In the genomic region with DNA sequence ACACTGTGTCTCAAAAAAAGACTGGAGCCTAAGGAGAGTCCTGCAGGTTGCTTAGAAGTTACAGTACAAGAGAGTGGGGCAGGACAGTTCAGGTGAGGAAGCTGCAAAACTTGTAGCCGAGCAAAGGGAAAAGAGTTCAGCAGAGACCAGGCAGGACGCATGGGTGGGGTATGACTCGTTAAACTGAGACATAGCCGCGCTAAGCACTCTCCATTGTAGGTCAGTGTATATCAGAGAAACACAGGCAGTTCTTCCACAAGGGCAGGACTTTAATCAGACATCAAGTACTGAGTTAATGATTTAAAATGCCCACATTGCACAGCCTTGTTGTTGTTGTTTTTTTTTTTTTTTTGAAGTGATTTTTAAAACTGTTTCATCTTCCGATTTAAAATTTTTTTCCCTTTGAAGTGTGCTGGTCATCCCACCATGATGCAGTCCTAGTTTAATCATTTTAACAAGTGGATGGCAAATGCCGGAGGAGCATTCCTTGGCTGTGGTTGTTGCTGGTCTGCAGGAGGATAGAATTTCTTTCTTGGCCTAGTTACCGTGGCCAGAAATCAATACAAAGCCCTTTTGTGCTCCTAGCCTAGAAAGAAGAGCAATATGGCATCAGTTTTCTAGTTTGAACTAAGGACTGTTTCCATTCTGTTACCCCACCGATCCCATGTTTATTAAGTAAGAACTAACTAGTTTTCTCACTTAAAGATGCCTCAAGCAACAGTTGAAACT, we compare ENCODE assay signal across 24 cellular contexts. TPM values are rescaled to one million over a fixed set of nuclear protein-coding genes. Genes with fewer than 3 reads are reported as not detected.
DNase-seq lines count a peak whose midpoint lies in the region; ATAC-seq and TF ChIP-seq lines count a peak whose summit lies in the region.
"Had no signal": no experiment of that assay in that cellular context is flagged by ENCODE, and none has a peak within 500 bp of the region (broad histone marks: within the 10 kb centered on the region; RNA-seq: fewer than 3 reads in every experiment).

No MANE protein-coding gene starts in this region.

- H3K4me3 Mint-ChIP-seq in naive thymus-derived CD8-positive, alpha-beta T cell, result no peak overlapping the region

- peak overlapping the region in 2 of 10 donors; percentile 41 to 43 for H3K27ac Mint-ChIP-seq in naive thymus-derived CD8-positive, alpha-beta T cell

- H3K36me3 Mint-ChIP-seq in naive thymus-derived CD8-positive, alpha-beta T cell, result peaks cover 0 to 90% (median 27%) of the 10 kb centered on the region in 3 donors

- H3K4me1 Mint-ChIP-seq in naive thymus-derived CD8-positive, alpha-beta T cell, result peaks cover 0 to 12% (median 6%) of the 10 kb centered on the region in 4 donors

- POLR2A ChIA-PET in naive thymus-derived CD8-positive, alpha-beta T cell (lab: Charles Lee), result no interaction called here
- POLR2A ChIA-PET in HEK293T (lab: Yijun Ruan, JAX), result no interaction called here

- no peaks in the 10 kb centered on the region for H3K9me3 Mint-ChIP-seq in naive thymus-derived CD8-positive, alpha-beta T cell

- no peaks in the 10 kb centered on the region for H3K27me3 Mint-ChIP-seq in naive thymus-derived CD8-positive, alpha-beta T cell

- DNase-seq in Ammon's horn (ENCODE audit: low spot score) (peak; percentile 50), SW480 (ENCODE audit: low spot score) (peak; percentile 9), fibroblast of gingiva (ENCODE audit: low read depth) (peak; percentile 42), midbrain (lab: John Stamatoyannopoulos, UW) (peak; percentile 59), NCI-H345 treated with DMSO at 0.1 percent for 48 hours (lab: John Stamatoyannopoulos, UW; ENCODE audit: unreplicated experiment) (no peak), HEK293T (ENCODE audit: extremely low spot score) (no peak)
- DNase-seq in naive thymus-derived CD8-positive, alpha-beta T cell, result no peak
- DNase-seq: activated CD4-positive, alpha-beta T cell treated with anti-CD3 and anti-CD28 coated beads, Interleukin-2, amount 50 U/mL, for 4 hours; activated gamma-delta T cell; activated T-cell treated with anti-CD3 and anti-CD28 coated beads for 4 hours; colonic mucosa; esophagus squamous epithelium; HCEC 1CT; Kasumi-1; kidney; MV-4-11; NCI-H1694; NCI-H2171; NCI-H748 treated with DMSO at 0.1 percent for 48 hours; stimulated activated CD4-positive, alpha-beta T cell treated with anti-CD3 and anti-CD28 coated beads, Interleukin-4, amount 100 ng/mL, for 1 hour; stimulated activated naive CD4-positive, alpha-beta T cell; thyroid gland had no signal

- ATAC-seq in naive thymus-derived CD8-positive, alpha-beta T cell, result no peak
- no peak for ATAC-seq in GM19351 (IDR thresholded peaks at IDR 0.05; ENCODE audit: unreplicated experiment)
- ATAC-seq: SK-N-SH treated with all-trans-retinoic acid at 6 μM for 48 hours had no signal

- CTCF ChIA-PET in HEK293T (lab: Yijun Ruan, JAX), result interaction anchor here (0.7 kb wide), 1 partner anchor 22 kb away, joined by 4 read pairs; no protein-coding TSS in a partner anchor

TF ChIP-seq in HEK293T, 16 proteins besides CTCF, POLR2A, EP300 and RAD21:
- TF ChIP-seq BHLHE40 (IDR thresholded peaks at IDR 0.05; ENCODE audit: borderline replicate concordance), result no peak
- TF ChIP-seq NFRKB (IDR thresholded peaks at IDR 0.05), result no peak
- TF ChIP-seq CTBP1 (IDR thresholded peaks at IDR 0.05; ENCODE audit: borderline replicate concordance), result no peak
- TF ChIP-seq LEF1 (IDR thresholded peaks at IDR 0.05; ENCODE audit: borderline replicate concordance), result no peak
- no peak for TF ChIP-seq FOXM1 (IDR thresholded peaks at IDR 0.05; ENCODE audit: borderline replicate concordance)
- TF ChIP-seq, protein P1, sequence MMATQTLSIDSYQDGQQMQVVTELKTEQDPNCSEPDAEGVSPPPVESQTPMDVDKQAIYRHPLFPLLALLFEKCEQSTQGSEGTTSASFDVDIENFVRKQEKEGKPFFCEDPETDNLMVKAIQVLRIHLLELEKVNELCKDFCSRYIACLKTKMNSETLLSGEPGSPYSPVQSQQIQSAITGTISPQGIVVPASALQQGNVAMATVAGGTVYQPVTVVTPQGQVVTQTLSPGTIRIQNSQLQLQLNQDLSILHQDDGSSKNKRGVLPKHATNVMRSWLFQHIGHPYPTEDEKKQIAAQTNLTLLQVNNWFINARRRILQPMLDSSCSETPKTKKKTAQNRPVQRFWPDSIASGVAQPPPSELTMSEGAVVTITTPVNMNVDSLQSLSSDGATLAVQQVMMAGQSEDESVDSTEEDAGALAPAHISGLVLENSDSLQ (IDR thresholded peaks at IDR 0.05), result no peak
- TF ChIP-seq HDGF (IDR thresholded peaks at IDR 0.05; ENCODE audit: borderline replicate concordance), result no peak
- TF ChIP-seq SP1 (IDR thresholded peaks at IDR 0.05), result no peak
- no peak for TF ChIP-seq FOXA1 (IDR thresholded peaks at IDR 0.05)
- TF ChIP-seq TARDBP (IDR thresholded peaks at IDR 0.05), result no peak
- no peak for TF ChIP-seq L3MBTL2 (conservative IDR thresholded peaks at IDR 0.05)
- no peak for TF ChIP-seq FOXK2 (IDR thresholded peaks at IDR 0.05)
- no peak for TF ChIP-seq ELF4 (IDR thresholded peaks at IDR 0.05)
- no peak for TF ChIP-seq SUZ12 (IDR thresholded peaks at IDR 0.05)
- no peak for TF ChIP-seq ZNF384 (IDR thresholded peaks at IDR 0.05)
- no peak for TF ChIP-seq ARNT (IDR thresholded peaks at IDR 0.05)

RNA-seq across cellular contexts. Expression of a gene that starts 10.3 kb away (rescaled TPM):
- 10 to 100 TPM; 29.2 to 30.3 TPM for total RNA-seq in naive thymus-derived CD8-positive, alpha-beta T cell
- 10 to 100 TPM; 37.3 to 44.7 (median 42.0) TPM for polyA plus RNA-seq in naive thymus-derived CD8-positive, alpha-beta T cell

RNA-seq across cellular contexts. Expression of a gene that starts 27.2 kb away (rescaled TPM):
- 10 to 100 TPM; 72.8 to 73.4 TPM for total RNA-seq in naive thymus-derived CD8-positive, alpha-beta T cell
- polyA plus RNA-seq in naive thymus-derived CD8-positive, alpha-beta T cell, result 10 to 100 TPM; 39.1 to 48.7 (median 42.1) TPM

Comparison
In these comparisons a context has a peak if more than half of its experiments do, and no peak if none do; other contexts are left out.
1. DNase-seq: peak in Ammon's horn (single experiment), SW480 (single experiment), fibroblast of gingiva (single experiment) and midbrain (single experiment); none in naive thymus-derived CD8-positive, alpha-beta T cell (0 of 10), NCI-H345 treated with DMSO at 0.1 percent for 48 hours (single experiment) and HEK293T (single experiment).